ENCODE assay signal across 9 cellular contexts in the genomic region with DNA sequence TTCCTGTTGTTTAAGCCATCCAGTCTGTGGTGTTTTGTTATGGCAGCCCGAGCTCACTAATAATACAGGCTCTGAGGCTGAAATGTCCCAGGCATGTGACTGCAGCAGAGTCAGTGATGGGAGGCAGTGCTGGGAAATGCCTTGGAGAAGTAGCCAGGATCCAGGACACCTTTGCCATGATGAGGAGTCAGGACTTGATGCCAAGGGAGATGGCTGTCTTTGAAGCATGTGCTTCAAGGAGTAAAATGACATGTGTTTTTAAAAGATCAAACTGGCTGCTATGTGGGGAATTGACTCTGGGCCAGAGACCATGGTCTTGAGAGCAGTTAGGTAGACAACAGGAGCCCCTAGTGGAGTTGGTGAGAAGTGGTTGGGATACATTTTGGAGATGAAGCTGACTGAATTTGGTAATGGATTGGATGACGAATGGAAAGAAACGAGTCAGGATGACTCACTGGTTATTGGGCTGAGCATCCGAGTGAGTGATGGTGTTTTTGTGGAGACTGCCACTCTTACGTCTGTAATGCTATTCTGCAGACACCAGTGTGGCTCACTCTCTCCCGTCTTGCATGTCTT.
DNase-seq lines count a peak whose midpoint lies in the region; ATAC-seq, FAIRE-seq and TF ChIP-seq lines count a peak whose summit lies in the region.
"Had no signal": no experiment of that assay in that cellular context is flagged by ENCODE, and none has a peak within 500 bp of the region (broad histone marks: within the 10 kb centered on the region; RNA-seq: fewer than 3 reads in every experiment).

No MANE protein-coding gene starts in this region.

- H3K27ac ChIP-seq in GM12878 (ENCODE audit: control insufficient read depth, insufficient read depth): no peak overlapping the region
- H3K27ac ChIP-seq in neural progenitor cell: no peak overlapping the region
- no peak overlapping the region for H3K27ac ChIP-seq in PC-9

- BruUV-seq in GM12878 (replicated peaks; lab: Mats Ljungman, UMichigan) (no TSS peak), PC-9 (replicated peaks; lab: Mats Ljungman, UMichigan) (no TSS peak)

- H3K36me3 Mint-ChIP-seq in neural progenitor cell: no peaks in the 10 kb centered on the region
- H3K36me3 Mint-ChIP-seq: CD4-positive, CD25-positive, alpha-beta regulatory T cell had no signal

- in situ Hi-C loops in GM12878 (cut with MboI): no loop called here

- H3K9ac ChIP-seq in GM12878 (ENCODE audit: control insufficient read depth, insufficient read depth, low read length) (no peak overlapping the region), neural progenitor cell (no peak overlapping the region)

- peak; percentile 52 to 57 (median 52) for TF ChIP-seq CTCF in GM12878 (IDR thresholded peaks at IDR 0.05 in 2 of 3, conservative IDR thresholded peaks at IDR 0.05 in 1 of 3; ENCODE audit: control insufficient read depth in 2 of 3, extremely low read depth in 1 of 3, insufficient read depth in 1 of 3, low read depth in 3 of 3, low read length in 3 of 3)
- peak; percentile 55 for TF ChIP-seq CTCF in neural progenitor cell (IDR thresholded peaks at IDR 0.05)
- TF ChIP-seq CTCF in PC-9 (conservative IDR thresholded peaks at IDR 0.05): no peak

- RAD21 ChIA-PET in GM12878 (lab: Charles Lee; ENCODE audit: unreplicated experiment): interaction anchor here (0.6 kb wide), 1 partner anchor 324 kb away, joined by 3 read pairs; no protein-coding TSS in a partner anchor

- H3K9me2 ChIP-seq in PC-9 (ENCODE audit: insufficient read depth): no peaks in the 10 kb centered on the region

- ATAC-seq in GM21619 (IDR thresholded peaks at IDR 0.05; ENCODE audit: unreplicated experiment) (peak; percentile 53), GM12878 (peak; percentile 87), HG02763 (IDR thresholded peaks at IDR 0.05; ENCODE audit: unreplicated experiment) (no peak)

- H3K4me1 Mint-ChIP-seq in neural progenitor cell: no peaks in the 10 kb centered on the region
- H3K4me1 Mint-ChIP-seq: CD4-positive, CD25-positive, alpha-beta regulatory T cell had no signal

- H3F3A ChIP-seq in neural progenitor cell (ENCODE audit: low read depth): no peaks in the 10 kb centered on the region
- no peaks in the 10 kb centered on the region for H3F3A ChIP-seq in PC-9 (ENCODE audit: insufficient read depth, low read depth)

- H2AFZ ChIP-seq in GM12878 (ENCODE audit: control insufficient read depth, low read depth, low read length) (no peak overlapping the region), neural progenitor cell (replicated peaks) (no peak overlapping the region), PC-9 (no peak overlapping the region)

- no peaks in the 10 kb centered on the region for H3K9me3 ChIP-seq in GM12878 (replicated peaks; ENCODE audit: control insufficient read depth, insufficient read depth, low read length)
- H3K9me3 ChIP-seq in neural progenitor cell (ENCODE audit: low read depth): no peaks in the 10 kb centered on the region
- H3K9me3 ChIP-seq in PC-9 (ENCODE audit: insufficient read depth, low read depth): no peaks in the 10 kb centered on the region

- H3K79me2 ChIP-seq in GM12878 (ENCODE audit: control insufficient read depth, insufficient read depth, low read length) (no peaks in the 10 kb centered on the region), neural progenitor cell (ENCODE audit: low read depth) (no peaks in the 10 kb centered on the region), PC-9 (ENCODE audit: low read depth) (no peaks in the 10 kb centered on the region)

- H3K27me3 Mint-ChIP-seq in neural progenitor cell (ENCODE audit: insufficient read depth, low read depth): peaks cover 2% of the 10 kb centered on the region
- H3K27me3 Mint-ChIP-seq: CD4-positive, CD25-positive, alpha-beta regulatory T cell had no signal

- TF ChIP-seq RAD21 in GM12878 (IDR thresholded peaks at IDR 0.05; ENCODE audit: insufficient read depth, low read depth, low read length): peak; percentile 74

- FAIRE-seq in GM12878 (lab: Jason Lieb, UNC): no peak

- intact Hi-C loops in GM12878 (cut with micrococcal nuclease; ENCODE audit: unreplicated experiment) (loop anchor here (2.0 to 5.0 kb wide), 5 partner anchors 61 to 407 kb away; a partner anchor contains a TSS), PC-9 (cut with micrococcal nuclease; ENCODE audit: unreplicated experiment) (no loop called here)

- H3K4me1 ChIP-seq in GM12878 (ENCODE audit: control insufficient read depth, insufficient read depth, low read length): no peaks in the 10 kb centered on the region
- H3K4me1 ChIP-seq in neural progenitor cell: no peaks in the 10 kb centered on the region
- H3K4me1 ChIP-seq in PC-9 (replicated peaks; ENCODE audit: insufficient read depth): no peaks in the 10 kb centered on the region

- no peak overlapping the region for H3K4me3 ChIP-seq in GM12878
- no peak overlapping the region for H3K4me3 ChIP-seq in neural progenitor cell
- H3K4me3 ChIP-seq in PC-9: no peak overlapping the region

- no peaks in the 10 kb centered on the region for H3K36me3 ChIP-seq in GM12878 (ENCODE audit: control insufficient read depth in 2 of 2, insufficient read depth in 2 of 2, low read length in 1 of 2)
- no peaks in the 10 kb centered on the region for H3K36me3 ChIP-seq in neural progenitor cell
- no peaks in the 10 kb centered on the region for H3K36me3 ChIP-seq in PC-9 (ENCODE audit: low read depth)

- no peak overlapping the region for H3K27ac Mint-ChIP-seq in neural progenitor cell
- H3K27ac Mint-ChIP-seq: CD4-positive, CD25-positive, alpha-beta regulatory T cell had no signal

- H4K20me1 ChIP-seq in GM12878 (ENCODE audit: control insufficient read depth, insufficient read depth) (no peaks in the 10 kb centered on the region), neural progenitor cell (ENCODE audit: low read depth) (no peaks in the 10 kb centered on the region), PC-9 (ENCODE audit: insufficient read depth) (no peaks in the 10 kb centered on the region)

- no peak for TF ChIP-seq POLR2A in GM12878 (IDR thresholded peaks at IDR 0.05; ENCODE audit: low read depth, low read length)

- DNase-seq in NCI-H2196 treated with DMSO at 0.1 percent for 48 hours (lab: John Stamatoyannopoulos, UW; ENCODE audit: unreplicated experiment): peak; percentile 7
- no peak for DNase-seq in NCI-H2196 (lab: John Stamatoyannopoulos, UW; ENCODE audit: unreplicated experiment)
- peak; percentile 75 for DNase-seq in NCI-H69 (lab: John Stamatoyannopoulos, UW)
- DNase-seq in GM12878 (ENCODE audit: low read depth, low spot score): peak; percentile 17
- DNase-seq in neural progenitor cell (ENCODE audit: low spot score): peak; percentile 29
- no peak for DNase-seq in PC-9
- DNase-seq: CD4-positive, CD25-positive, alpha-beta regulatory T cell had no signal

- no peaks in the 10 kb centered on the region for H3K27me3 ChIP-seq in GM12878 (replicated peaks in 1 of 2; ENCODE audit: control insufficient read depth in 2 of 2, insufficient read depth in 2 of 2, low read length in 1 of 2)
- H3K27me3 ChIP-seq in neural progenitor cell: no peaks in the 10 kb centered on the region
- H3K27me3 ChIP-seq in PC-9 (ENCODE audit: insufficient read depth, low read depth): no peaks in the 10 kb centered on the region

- H3K4me3 Mint-ChIP-seq in neural progenitor cell: no peak overlapping the region
- H3K4me3 Mint-ChIP-seq: CD4-positive, CD25-positive, alpha-beta regulatory T cell had no signal

- CTCF ChIA-PET in GM12878 (lab: Yijun Ruan, JAX) (interaction anchor here (0.7 to 1.7 kb wide), 8 partner anchors 60 to 411 kb away, joined by 3 to 9 read pairs (median 3); no protein-coding TSS in a partner anchor), PC-9 (lab: Charles Lee) (no interaction called here)

- WGBS in GM12878 (ENCODE audit: insufficient coverage, insufficient replicate concordance, low lambda C conversion rate, missing lambda C conversion rate): 22% methylated on average over 6 of the region's 6 CpGs

- H3K4me2 ChIP-seq in GM12878 (ENCODE audit: control insufficient read depth, insufficient read depth): no peak overlapping the region
- no peak overlapping the region for H3K4me2 ChIP-seq in neural progenitor cell
- no peak overlapping the region for H3K4me2 ChIP-seq in PC-9

- no peak for TF ChIP-seq EP300 in GM12878 (IDR thresholded peaks at IDR 0.05; ENCODE audit: borderline replicate concordance in 1 of 2, control insufficient read depth in 1 of 2, low read depth in 2 of 2, low read length in 2 of 2)

- POLR2A ChIA-PET in GM12878 (lab: Charles Lee) (no interaction called here), PC-9 (lab: Charles Lee; ENCODE audit: unreplicated experiment) (no interaction called here)

- no peaks in the 10 kb centered on the region for H3K9me3 Mint-ChIP-seq in neural progenitor cell

- SMC1A ChIA-PET in GM12878 (lab: Charles Lee; ENCODE audit: uncharacterized antibody, unreplicated experiment): interaction anchor here (1.0 to 1.2 kb wide), 4 partner anchors 64 to 410 kb away, joined by 3 to 8 read pairs (median 5); no protein-coding TSS in a partner anchor

TF ChIP-seq in GM12878, 131 proteins besides CTCF, POLR2A, EP300 and RAD21:
- TF ChIP-seq PAX5 (IDR thresholded peaks at IDR 0.05; ENCODE audit: borderline replicate concordance, low read depth, low read length) (no peak), ZNF24 (IDR thresholded peaks at IDR 0.05) (no peak), IKZF1 (conservative IDR thresholded peaks at IDR 0.05) (0 out of 2 replicates have a peak, but pooled peaks have one; percentile 8), CBX5 (IDR thresholded peaks at IDR 0.05; ENCODE audit: low read depth) (no peak), SMC3 (IDR thresholded peaks at IDR 0.05; ENCODE audit: borderline replicate concordance, low read length) (peak; percentile 59; the same call in 1 of the 2 replicates)
TF ChIP-seq in GM12878: peak in this region for 2.

Comparison
In these comparisons a context has a peak if more than half of its experiments do, and no peak if none do; other contexts are left out.
1. DNase-seq: peak in NCI-H2196 treated with DMSO at 0.1 percent for 48 hours (single experiment), NCI-H69 (single experiment), GM12878 (single experiment) and neural progenitor cell (single experiment); none in NCI-H2196 (single experiment) and PC-9 (0 of 2).